In genomic region chr22:20246368-20247009, GRCh38 we compare ENCODE assay signal across 1 cellular context.
TF ChIP-seq lines count a peak whose summit lies in the region.

No MANE protein-coding gene starts in this region.

TF ChIP-seq in GM12878, 131 proteins besides CTCF, POLR2A, EP300 and RAD21 (continued from another document):
- TF ChIP-seq, protein P1, sequence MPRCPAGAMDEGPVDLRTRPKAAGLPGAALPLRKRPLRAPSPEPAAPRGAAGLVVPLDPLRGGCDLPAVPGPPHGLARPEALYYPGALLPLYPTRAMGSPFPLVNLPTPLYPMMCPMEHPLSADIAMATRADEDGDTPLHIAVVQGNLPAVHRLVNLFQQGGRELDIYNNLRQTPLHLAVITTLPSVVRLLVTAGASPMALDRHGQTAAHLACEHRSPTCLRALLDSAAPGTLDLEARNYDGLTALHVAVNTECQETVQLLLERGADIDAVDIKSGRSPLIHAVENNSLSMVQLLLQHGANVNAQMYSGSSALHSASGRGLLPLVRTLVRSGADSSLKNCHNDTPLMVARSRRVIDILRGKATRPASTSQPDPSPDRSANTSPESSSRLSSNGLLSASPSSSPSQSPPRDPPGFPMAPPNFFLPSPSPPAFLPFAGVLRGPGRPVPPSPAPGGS (IDR thresholded peaks at IDR 0.05; ENCODE audit: borderline replicate concordance, insufficient read depth, low read depth, low read length, poor library complexity, severe bottlenecking) = no peak
- TF ChIP-seq, protein P2, sequence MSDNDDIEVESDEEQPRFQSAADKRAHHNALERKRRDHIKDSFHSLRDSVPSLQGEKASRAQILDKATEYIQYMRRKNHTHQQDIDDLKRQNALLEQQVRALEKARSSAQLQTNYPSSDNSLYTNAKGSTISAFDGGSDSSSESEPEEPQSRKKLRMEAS (IDR thresholded peaks at IDR 0.05; ENCODE audit: low read depth, low read length) = no peak
- no peak for TF ChIP-seq ZBTB4 (CRISPR knock-in tag; IDR thresholded peaks at IDR 0.05)
- no peak for TF ChIP-seq ZBTB40 (IDR thresholded peaks at IDR 0.05; ENCODE audit: borderline replicate concordance)
- no peak for TF ChIP-seq MYC (IDR thresholded peaks at IDR 0.05; ENCODE audit: insufficient read depth, insufficient read length, insufficient replicate concordance, low read length, severe bottlenecking)
